In the genomic region with DNA sequence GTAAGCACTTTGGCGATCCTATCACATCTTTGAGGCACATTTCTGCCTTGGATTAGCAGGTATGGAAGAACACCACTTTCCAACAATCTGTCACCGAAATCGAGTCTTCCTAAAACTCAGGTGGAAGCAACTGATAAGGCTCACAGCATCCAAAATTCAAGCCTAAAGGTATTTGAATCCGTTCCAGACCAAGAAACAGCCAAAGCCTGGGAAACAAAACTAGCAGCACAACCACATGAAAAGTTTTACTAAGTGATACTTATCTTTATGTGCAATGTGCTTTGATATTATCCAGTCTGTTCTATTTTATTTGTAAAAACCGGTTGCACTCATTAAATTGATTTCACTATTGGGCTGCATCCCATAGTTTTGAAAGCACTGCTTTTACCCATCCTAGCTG, we compare ENCODE assay signal across 29 cellular contexts.
"Had no signal": no experiment of that assay in that cellular context is flagged by ENCODE, and none has a peak within 500 bp of the region (broad histone marks: within the 10 kb centered on the region; RNA-seq: fewer than 3 reads in every experiment).

No MANE protein-coding gene starts in this region.

- H3K27me3 Mint-ChIP-seq: dendritic cell treated with granulocyte-macrophage colony-stimulating factor and Interleukin-4, amounts not matched to agents 40 ng/mL and 50 ng/mL, for 4 days had no signal

- H3K4me1 Mint-ChIP-seq: immature natural killer cell, naive B cell had no signal

- H3K36me3 Mint-ChIP-seq: immature natural killer cell, mesothelial cell of epicardium, naive B cell had no signal

- H3K4me3 ChIP-seq: colonic mucosa, gastroesophageal sphincter, heart left ventricle, hepatocyte, lower lobe of right lung, mucosa of descending colon had no signal

- H3K9me3 Mint-ChIP-seq: dendritic cell treated with granulocyte-macrophage colony-stimulating factor and Interleukin-4, amounts not matched to agents 40 ng/mL and 50 ng/mL, for 4 days; effector memory CD8-positive, alpha-beta T cell had no signal

- H3K4me2 ChIP-seq: hepatocyte had no signal

- ATAC-seq: effector memory CD8-positive, alpha-beta T cell; esophagus mucosa; foreskin keratinocyte; gastroesophageal sphincter; heart left ventricle; left colon; left lobe of liver; left ventricle myocardium superior; lower lobe of right lung; mucosa of descending colon; naive thymus-derived CD8-positive, alpha-beta T cell had no signal

- H3K27me3 ChIP-seq: colonic mucosa, gastroesophageal sphincter, heart left ventricle, hepatocyte had no signal

- H3K27ac Mint-ChIP-seq: dendritic cell treated with granulocyte-macrophage colony-stimulating factor and Interleukin-4, amounts not matched to agents 40 ng/mL and 50 ng/mL, for 4 days; effector memory CD8-positive, alpha-beta T cell; endodermal cell; immature natural killer cell; mesothelial cell of epicardium; naive B cell; naive thymus-derived CD8-positive, alpha-beta T cell had no signal

- FAIRE-seq: endometrium, frontal cortex, kidney had no signal

- H3K9me3 ChIP-seq: colonic mucosa, gastroesophageal sphincter, lower lobe of right lung had no signal

- DNase-seq: colonic mucosa; cortex of kidney; effector CD8-positive, alpha-beta T cell; effector memory CD8-positive, alpha-beta T cell; erythroblast; foreskin keratinocyte; heart left ventricle; hypothalamus; immature natural killer cell; islet precursor cell; kidney; kidney glomerular epithelial cell; left colon; left ventricle myocardium superior; lower lobe of right lung; mesenchymal stem cell; mucosa of descending colon; naive B cell; naive thymus-derived CD8-positive, alpha-beta T cell had no signal

- H3K4me3 Mint-ChIP-seq: dendritic cell treated with granulocyte-macrophage colony-stimulating factor and Interleukin-4, amounts not matched to agents 40 ng/mL and 50 ng/mL, for 4 days; effector memory CD8-positive, alpha-beta T cell; endodermal cell; immature natural killer cell; mesothelial cell of epicardium; naive B cell; naive thymus-derived CD8-positive, alpha-beta T cell had no signal

- H3K79me2 ChIP-seq: hepatocyte had no signal

- H3K36me3 ChIP-seq: colonic mucosa, gastroesophageal sphincter, heart left ventricle, lower lobe of right lung had no signal

- H3K27ac ChIP-seq: colonic mucosa, epithelial cell of prostate, foreskin keratinocyte, gastroesophageal sphincter, heart left ventricle, hepatocyte, lower lobe of right lung had no signal

- H2AFZ ChIP-seq: hepatocyte had no signal

- H3K4me1 ChIP-seq: colonic mucosa, foreskin keratinocyte, gastroesophageal sphincter, heart left ventricle, lower lobe of right lung had no signal
